Comparison of ENCODE assay signal across 8 cellular contexts in genomic region chr17:51056813-51057510, GRCh38.
DNase-seq lines count a peak whose midpoint lies in the region; FAIRE-seq and TF ChIP-seq lines count a peak whose summit lies in the region.

No MANE protein-coding gene starts in this region.

- H3K36me3 ChIP-seq in Caco-2 (ENCODE audit: control insufficient read depth, insufficient read depth, low read length) (no peaks in the 10 kb centered on the region), left ventricle myocardium inferior (no peaks in the 10 kb centered on the region)

- peaks cover 14% of the 10 kb centered on the region for H3K36me3 Mint-ChIP-seq in Caco-2 (ENCODE audit: insufficient read depth, unreplicated experiment)

- H3K27ac Mint-ChIP-seq in Caco-2 (ENCODE audit: unreplicated experiment), result peak overlapping the region; percentile 75

- no TSS peak for BruUV-seq in Caco-2 (replicated peaks; lab: Mats Ljungman, UMichigan)

- in situ Hi-C loops in astrocyte of the cerebellum (cut with HindIII; ENCODE audit: low sequenced_read_pairs), result no loop called here

- FAIRE-seq in GM19239 (lab: Jason Lieb, UNC), result peak; percentile 67

- peak; percentile 73 for TF ChIP-seq CTCF in Caco-2 (IDR thresholded peaks at IDR 0.05; ENCODE audit: insufficient read depth in 1 of 2, low read depth in 1 of 2, low read length in 1 of 2, severe bottlenecking in 1 of 2, unreplicated experiment in 1 of 2)
- TF ChIP-seq CTCF in astrocyte of the cerebellum (IDR thresholded peaks at IDR 0.05; ENCODE audit: low read depth, low read length, missing control alignments), result peak; percentile 70
- TF ChIP-seq CTCF in left ventricle myocardium inferior (IDR thresholded peaks at IDR 0.05; ENCODE audit: borderline replicate concordance), result peak; percentile 71
- peak; percentile 70 for TF ChIP-seq CTCF in retinal pigment epithelial cell (conservative IDR thresholded peaks at IDR 0.05; ENCODE audit: low read depth, low read length)

- H3K27me3 Mint-ChIP-seq in Caco-2 (ENCODE audit: insufficient read depth, unreplicated experiment), result no peaks in the 10 kb centered on the region

- peak in 1 of 2 experiments; percentile 62 for DNase-seq in Caco-2
- DNase-seq in GM19239 (ENCODE audit: insufficient read length, low spot score), result peak; percentile 13
- DNase-seq in NCI-H226, result peak; percentile 81
- DNase-seq in astrocyte of the cerebellum (ENCODE audit: low read depth), result peak; percentile 92
- DNase-seq in left ventricle myocardium inferior, result no peak
- DNase-seq in retinal pigment epithelial cell (ENCODE audit: low read depth), result peak; percentile 36
- no peak for DNase-seq in epidermal melanocyte (ENCODE audit: insufficient read length, low spot score)
- no peak for DNase-seq in effector CD8-positive, alpha-beta T cell (lab: John Stamatoyannopoulos, UW)

- H3K4me1 ChIP-seq in Caco-2 (peaks cover 24% of the 10 kb centered on the region), left ventricle myocardium inferior (peaks cover 39% of the 10 kb centered on the region)

- H3K9me3 Mint-ChIP-seq in Caco-2 (ENCODE audit: unreplicated experiment), result no peaks in the 10 kb centered on the region

- H3K9me3 ChIP-seq in Caco-2, result no peaks in the 10 kb centered on the region
- H3K9me3 ChIP-seq in left ventricle myocardium inferior (replicated peaks), result no peaks in the 10 kb centered on the region

- H3K4me3 ChIP-seq in Caco-2 (ENCODE audit: low read depth, low read length) (no peak overlapping the region), astrocyte of the cerebellum (ENCODE audit: low read depth, low read length) (no peak overlapping the region), left ventricle myocardium inferior (peak overlapping the region; percentile 22), retinal pigment epithelial cell (ENCODE audit: low read length) (no peak overlapping the region)

- H3K27me3 ChIP-seq in Caco-2 (replicated peaks; ENCODE audit: control insufficient read depth, insufficient read depth, low read length), result no peaks in the 10 kb centered on the region
- H3K27me3 ChIP-seq in left ventricle myocardium inferior (ENCODE audit: low read depth), result no peaks in the 10 kb centered on the region

- CTCF ChIA-PET in Caco-2 (lab: Charles Lee), result interaction anchor here (0.6 to 2.6 kb wide), 14 partner anchors 10 to 634 kb away, joined by 3 to 20 read pairs (median 3); partner anchors contain the start of genes NME1 and SPAG9

- peak overlapping the region; percentile 79 for H3K27ac ChIP-seq in left ventricle myocardium inferior (replicated peaks)

- POLR2A ChIA-PET in Caco-2 (lab: Charles Lee), result interaction anchor here (1.5 kb wide), 1 partner anchor 64 kb away, joined by 6 read pairs; the partner anchor contains the start of gene SPAG9

- H3K4me3 Mint-ChIP-seq in Caco-2 (ENCODE audit: unreplicated experiment), result peak overlapping the region; percentile 23

- peaks cover 28% of the 10 kb centered on the region for H3K4me1 Mint-ChIP-seq in Caco-2 (ENCODE audit: low read depth, unreplicated experiment)

- intact Hi-C loops in Caco-2 (cut with micrococcal nuclease; ENCODE audit: unreplicated experiment), result loop anchor here (1.0 to 5.0 kb wide), 3 partner anchors 40 to 96 kb away; partner anchors contain the start of gene NME1
- intact Hi-C loops in left ventricle myocardium inferior (cut with micrococcal nuclease), result no loop called here

Comparison
In these comparisons a context has a peak if more than half of its experiments do, and no peak if none do; other contexts are left out.
1. DNase-seq: peak in GM19239 (single experiment), NCI-H226 (single experiment), astrocyte of the cerebellum (single experiment) and retinal pigment epithelial cell (single experiment); none in left ventricle myocardium inferior (single experiment), epidermal melanocyte (single experiment) and effector CD8-positive, alpha-beta T cell (single experiment).
2. Peak in every context shown above with its lines, with median percentiles within 50 percentile points of each other: CTCF ChIP-seq.